9 cellular contexts compared by ENCODE assay signal in the genomic region with DNA sequence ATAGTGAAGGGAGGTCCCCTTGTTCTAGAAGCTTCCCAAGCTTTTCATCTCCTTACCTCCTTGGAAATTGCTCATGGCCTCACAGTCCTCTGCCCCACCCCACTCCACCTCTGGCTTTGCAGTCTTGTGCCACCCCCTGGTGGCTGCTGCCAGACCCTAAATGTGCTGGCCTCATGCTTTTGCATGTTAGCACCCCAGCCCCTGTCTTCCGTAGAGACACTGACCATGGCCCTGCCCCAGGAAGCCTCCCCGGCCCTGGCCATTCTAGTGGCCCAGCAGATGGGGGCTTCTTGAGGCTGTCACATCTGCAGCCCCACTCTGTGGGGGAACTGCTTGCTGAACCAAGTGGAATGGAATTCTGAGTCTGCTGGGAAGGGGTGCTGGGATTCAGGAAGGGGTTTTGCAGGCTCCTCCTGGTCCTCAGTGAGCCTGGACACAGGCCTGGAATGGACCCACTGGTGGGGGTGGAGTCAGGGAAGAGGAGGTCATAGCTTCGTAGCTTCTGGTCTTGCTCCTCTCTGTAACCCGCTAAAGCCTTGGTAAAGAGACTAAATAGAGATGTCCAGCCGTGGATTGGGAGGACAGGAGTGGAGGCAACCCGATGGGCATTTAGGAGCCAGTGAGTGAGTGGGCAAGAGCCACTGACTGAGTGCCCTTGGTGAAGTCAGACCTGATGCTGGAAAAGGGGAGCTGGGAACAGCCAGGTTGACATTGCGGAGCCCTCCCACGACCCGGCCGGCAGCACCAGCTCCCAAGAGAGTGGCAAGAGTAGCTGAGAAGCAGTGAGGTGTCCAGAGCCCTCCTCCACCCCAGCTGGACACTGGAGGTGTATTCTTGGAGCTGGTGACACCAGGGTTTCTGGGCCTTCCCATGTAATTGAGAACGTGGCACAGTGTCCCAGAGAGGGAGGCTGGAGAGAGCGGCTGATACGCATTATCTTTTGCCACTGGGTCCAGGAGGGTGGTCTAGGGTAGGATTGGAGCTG. TPM values are rescaled to one million over a fixed set of nuclear protein-coding genes. Genes with fewer than 3 reads are reported as not detected.
DNase-seq lines count a peak whose midpoint lies in the region; ATAC-seq and TF ChIP-seq lines count a peak whose summit lies in the region.
"Had no signal": no experiment of that assay in that cellular context is flagged by ENCODE, and none has a peak within 500 bp of the region (broad histone marks: within the 10 kb centered on the region; RNA-seq: fewer than 3 reads in every experiment).

No MANE protein-coding gene starts in this region.

- no peak overlapping the region for H3K27ac ChIP-seq in PC-3 (ENCODE audit: low read length)
- H3K27ac ChIP-seq: parathyroid adenoma had no signal

- CTCF ChIA-PET in Caco-2 (lab: Charles Lee): no interaction called here
- CTCF ChIA-PET in PC-3 (lab: Charles Lee): no interaction called here

- H3K4me1 ChIP-seq in Caco-2 (no peaks in the 10 kb centered on the region), PC-3 (ENCODE audit: insufficient read depth, low read length) (no peaks in the 10 kb centered on the region)
- H3K4me1 ChIP-seq: parathyroid adenoma had no signal

- no peaks in the 10 kb centered on the region for H3F3A ChIP-seq in PC-3 (ENCODE audit: low read length, unreplicated experiment)

- H3K36me3 Mint-ChIP-seq in Caco-2 (ENCODE audit: insufficient read depth, unreplicated experiment): no peaks in the 10 kb centered on the region

- POLR2A ChIA-PET in Caco-2 (lab: Charles Lee): no interaction called here
- POLR2A ChIA-PET in PC-3 (lab: Charles Lee; ENCODE audit: unreplicated experiment): no interaction called here

- H3K9me3 Mint-ChIP-seq in Caco-2 (ENCODE audit: unreplicated experiment): no peaks in the 10 kb centered on the region

- H3K4me3 Mint-ChIP-seq in Caco-2 (ENCODE audit: unreplicated experiment): no peak overlapping the region

- no peak overlapping the region for H3K27ac Mint-ChIP-seq in Caco-2 (ENCODE audit: unreplicated experiment)

- no peak overlapping the region for H2AFZ ChIP-seq in PC-3 (ENCODE audit: low read length)
- H2AFZ ChIP-seq: parathyroid adenoma had no signal

- H3K4me2 ChIP-seq in PC-3 (ENCODE audit: low read length): no peak overlapping the region

- no peaks in the 10 kb centered on the region for H3K4me1 Mint-ChIP-seq in Caco-2 (ENCODE audit: low read depth, unreplicated experiment)

- H3K27me3 Mint-ChIP-seq in Caco-2 (ENCODE audit: insufficient read depth, unreplicated experiment): peaks cover 24% of the 10 kb centered on the region

- no peaks in the 10 kb centered on the region for H3K79me2 ChIP-seq in PC-3 (ENCODE audit: low read length)
- H3K79me2 ChIP-seq: parathyroid adenoma had no signal

- H3K4me3 ChIP-seq in Caco-2 (ENCODE audit: low read depth, low read length) (no peak overlapping the region), GM12864 (ENCODE audit: low read depth, low read length) (no peak overlapping the region), PC-3 (ENCODE audit: low read length) (no peak overlapping the region)

- intact Hi-C loops in Caco-2 (cut with micrococcal nuclease; ENCODE audit: unreplicated experiment) (loop anchor here (1.0 kb wide), 1 partner anchor 24 kb away; no protein-coding TSS in a partner anchor), PC-3 (cut with micrococcal nuclease) (no loop called here)

- no peaks in the 10 kb centered on the region for H3K36me3 ChIP-seq in Caco-2 (ENCODE audit: control insufficient read depth, insufficient read depth, low read length)
- no peaks in the 10 kb centered on the region for H3K36me3 ChIP-seq in PC-3 (ENCODE audit: low read depth, low read length)

- H3K9me3 ChIP-seq in Caco-2: no peaks in the 10 kb centered on the region
- H3K9me3 ChIP-seq in PC-3 (ENCODE audit: low read length): no peaks in the 10 kb centered on the region

- peak; percentile 45 for ATAC-seq in PC-3
- ATAC-seq in GM19351 (IDR thresholded peaks at IDR 0.05; ENCODE audit: unreplicated experiment): no peak

- no peaks in the 10 kb centered on the region for H3K9me2 ChIP-seq in PC-3 (replicated peaks; ENCODE audit: low read length)

- H4K20me1 ChIP-seq in PC-3 (ENCODE audit: low read length): no peaks in the 10 kb centered on the region

- no peak overlapping the region for H3K9ac ChIP-seq in PC-3 (ENCODE audit: low read length)
- H3K9ac ChIP-seq: parathyroid adenoma had no signal

- DNase-seq in Caco-2 (peak; percentile 32 to 38), GM12864 (ENCODE audit: low read depth) (no peak), PC-3 (no peak), iPS-NIHi11 (ENCODE audit: low spot score) (peak; percentile 55), EL (no peak)
- DNase-seq in stimulated activated CD4-positive, alpha-beta T cell treated with anti-CD3 and anti-CD28 coated beads, Interleukin-4, amount 100 ng/mL, for 1 hour: no peak
- DNase-seq: NCI-H446 treated with DMSO at 0.1 percent for 48 hours had no signal

- H3K27me3 ChIP-seq in Caco-2 (replicated peaks; ENCODE audit: control insufficient read depth, insufficient read depth, low read length): no peaks in the 10 kb centered on the region
- H3K27me3 ChIP-seq in PC-3 (ENCODE audit: low read length): peaks cover 26% of the 10 kb centered on the region

- BruUV-seq in Caco-2 (replicated peaks; lab: Mats Ljungman, UMichigan) (no TSS peak), PC-3 (replicated peaks; lab: Mats Ljungman, UMichigan) (no TSS peak)

- TF ChIP-seq CTCF in Caco-2 (IDR thresholded peaks at IDR 0.05; ENCODE audit: insufficient read depth in 1 of 2, low read depth in 1 of 2, low read length in 1 of 2, severe bottlenecking in 1 of 2, unreplicated experiment in 1 of 2): peak; percentile 28 to 48
- peak; percentile 29 for TF ChIP-seq CTCF in GM12864 (IDR thresholded peaks at IDR 0.05; ENCODE audit: low read depth, low read length, missing control alignments)
- TF ChIP-seq CTCF in PC-3 (conservative IDR thresholded peaks at IDR 0.05; ENCODE audit: low read depth, low read length): peak; percentile 44

RNA-seq across cellular contexts. Expression of a gene that starts 20.9 kb away (rescaled TPM):
- not detected in 2 replicates for total RNA-seq in Caco-2 (2022)
- total RNA-seq in PC-3 (2014; rRNA removed): not detected in 2 replicates

Comparison
In these comparisons a context has a peak if more than half of its experiments do, and no peak if none do; other contexts are left out.
1. DNase-seq: peak in Caco-2 (2 of 2) and iPS-NIHi11 (single experiment); none in GM12864 (single experiment), PC-3 (single experiment), EL (single experiment) and stimulated activated CD4-positive, alpha-beta T cell treated with anti-CD3 and anti-CD28 coated beads, Interleukin-4, amount 100 ng/mL, for 1 hour (single experiment).
2. Peak in every context shown above with its lines, with median percentiles within 50 percentile points of each other: CTCF ChIP-seq.